ENCODE assay signal across 23 cellular contexts in genomic region chr15:63395730-63396545, GRCh38. TPM values are rescaled to one million over a fixed set of nuclear protein-coding genes. Genes with fewer than 3 reads are reported as not detected.
DNase-seq lines count a peak whose midpoint lies in the region; ATAC-seq, FAIRE-seq and TF ChIP-seq lines count a peak whose summit lies in the region.
"Had no signal": no experiment of that assay in that cellular context is flagged by ENCODE, and none has a peak within 500 bp of the region (broad histone marks: within the 10 kb centered on the region; RNA-seq: fewer than 3 reads in every experiment).

No MANE protein-coding gene starts in this region.

- CTCF ChIA-PET in WTC11 (lab: Charles Lee), result interaction anchor here (0.7 to 1.4 kb wide), 10 partner anchors 14 to 214 kb away, joined by 3 to 7 read pairs (median 4); no protein-coding TSS in a partner anchor

- ATAC-seq in left ventricle myocardium superior (no peak), WTC11 (peak; percentile 52; the same call in 1 of the 2 replicates), left lung (peak; percentile 23), GM18909 (IDR thresholded peaks at IDR 0.05; ENCODE audit: poor library complexity, unreplicated experiment) (no peak), GM18517 (IDR thresholded peaks at IDR 0.05; ENCODE audit: unreplicated experiment) (no peak)
- ATAC-seq: HCT116, psoas muscle had no signal

- H3K36me3 ChIP-seq in left lung, result no peaks in the 10 kb centered on the region
- H3K36me3 ChIP-seq: BLaER1, neutrophil, upper lobe of right lung had no signal

- no peak for FAIRE-seq in H54 (lab: Jason Lieb, UNC)

- no peaks in the 10 kb centered on the region for H3K9me3 ChIP-seq in left lung
- H3K9me3 ChIP-seq: BLaER1, Caco-2, neutrophil, psoas muscle, upper lobe of right lung had no signal

- H3K27ac Mint-ChIP-seq in WTC11, result no peak overlapping the region
- H3K27ac Mint-ChIP-seq: activated naive CD4-positive, alpha-beta T cell treated with anti-CD3 and anti-CD28 coated beads for 36 hours; activated T-cell treated with anti-CD3 and anti-CD28 coated beads, Interleukin-2, amount 50 U/mL, for 24 hours had no signal

- peaks cover 25% of the 10 kb centered on the region for H3K4me1 Mint-ChIP-seq in WTC11

- no peak for TF ChIP-seq CTCF in WTC11 (IDR thresholded peaks at IDR 0.05)
- no peak for TF ChIP-seq CTCF in left lung (IDR thresholded peaks at IDR 0.05)

- H3K27ac ChIP-seq in left lung, result peak overlapping the region in 1 of 2 donors; percentile 0
- H3K27ac ChIP-seq: BLaER1, neutrophil, psoas muscle, upper lobe of right lung had no signal

- DNase-seq in cardiac septum (ENCODE audit: low spot score) (peak; percentile 2), left ventricle myocardium superior (no peak), WTC11 (ENCODE audit: low spot score) (no peak), left lung (no peak), cerebellar cortex (ENCODE audit: low spot score) (no peak), H54 (ENCODE audit: insufficient read length, low spot score) (no peak)
- DNase-seq: activated naive CD4-positive, alpha-beta T cell treated with anti-CD3 and anti-CD28 coated beads for 36 hours; activated T-cell treated with anti-CD3 and anti-CD28 coated beads, Interleukin-2, amount 50 U/mL, for 24 hours; amniotic stem cell; Caco-2; mammary epithelial cell; NCI-H1105; NCI-H2029; NCI-H774; psoas muscle; SHP77 treated with DMSO at 0.1 percent for 48 hours; T1000; upper lobe of right lung had no signal

- H3K4me3 ChIP-seq in left lung, result no peak overlapping the region
- H3K4me3 ChIP-seq: BLaER1, psoas muscle, upper lobe of right lung had no signal

- POLR2A ChIA-PET in WTC11 (lab: Charles Lee), result no interaction called here

- H3K36me3 Mint-ChIP-seq in WTC11, result no peaks in the 10 kb centered on the region

- peaks cover 96% of the 10 kb centered on the region for H3K27me3 Mint-ChIP-seq in WTC11 (ENCODE audit: low read depth)

- H3K27me3 ChIP-seq in left lung, result no peaks in the 10 kb centered on the region
- H3K27me3 ChIP-seq: BLaER1, neutrophil, upper lobe of right lung had no signal

- H3K4me3 Mint-ChIP-seq in WTC11, result no peak overlapping the region
- H3K4me3 Mint-ChIP-seq: activated naive CD4-positive, alpha-beta T cell treated with anti-CD3 and anti-CD28 coated beads for 36 hours; activated T-cell treated with anti-CD3 and anti-CD28 coated beads, Interleukin-2, amount 50 U/mL, for 24 hours had no signal

- peaks cover 0 to 11% of the 10 kb centered on the region in 2 donors for H3K4me1 ChIP-seq in left lung
- H3K4me1 ChIP-seq: BLaER1, Caco-2, psoas muscle, upper lobe of right lung had no signal

- intact Hi-C loops in cardiac septum (cut with DNase I), result no loop called here
- intact Hi-C loops in left ventricle myocardium superior (cut with micrococcal nuclease), result no loop called here
- intact Hi-C loops in left lung (cut with DNase I), result no loop called here

- no peaks in the 10 kb centered on the region for H3K9me3 Mint-ChIP-seq in WTC11
- H3K9me3 Mint-ChIP-seq: activated naive CD4-positive, alpha-beta T cell treated with anti-CD3 and anti-CD28 coated beads for 36 hours; activated T-cell treated with anti-CD3 and anti-CD28 coated beads, Interleukin-2, amount 50 U/mL, for 24 hours had no signal

- no peak for TF ChIP-seq POLR2A in H54 (IDR thresholded peaks at IDR 0.05; ENCODE audit: low read depth, low read length)

TF ChIP-seq in WTC11, 78 proteins besides CTCF, POLR2A, EP300 and RAD21:
- TF ChIP-seq E2F4 (CRISPR knock-in tag; IDR thresholded peaks at IDR 0.05; ENCODE audit: borderline replicate concordance, low read depth) (no peak), IRF2 (CRISPR knock-in tag; IDR thresholded peaks at IDR 0.05; ENCODE audit: borderline replicate concordance, low read depth) (no peak)
- TF ChIP-seq, protein P1, sequence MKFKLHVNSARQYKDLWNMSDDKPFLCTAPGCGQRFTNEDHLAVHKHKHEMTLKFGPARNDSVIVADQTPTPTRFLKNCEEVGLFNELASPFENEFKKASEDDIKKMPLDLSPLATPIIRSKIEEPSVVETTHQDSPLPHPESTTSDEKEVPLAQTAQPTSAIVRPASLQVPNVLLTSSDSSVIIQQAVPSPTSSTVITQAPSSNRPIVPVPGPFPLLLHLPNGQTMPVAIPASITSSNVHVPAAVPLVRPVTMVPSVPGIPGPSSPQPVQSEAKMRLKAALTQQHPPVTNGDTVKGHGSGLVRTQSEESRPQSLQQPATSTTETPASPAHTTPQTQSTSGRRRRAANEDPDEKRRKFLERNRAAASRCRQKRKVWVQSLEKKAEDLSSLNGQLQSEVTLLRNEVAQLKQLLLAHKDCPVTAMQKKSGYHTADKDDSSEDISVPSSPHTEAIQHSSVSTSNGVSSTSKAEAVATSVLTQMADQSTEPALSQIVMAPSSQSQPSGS (CRISPR knock-in tag; IDR thresholded peaks at IDR 0.05; ENCODE audit: borderline replicate concordance, low read depth), result no peak

RNA-seq across cellular contexts. Expression of gene CA12, which starts 14.3 kb away (rescaled TPM):
- total RNA-seq in cardiac septum, result 0.11 TPM
- 0.74 TPM for total RNA-seq in left ventricle myocardium superior
- total RNA-seq in WTC11 (2021), result 2.8 to 3.3 TPM (median 2.8 TPM) in 3 replicates
- 10 to 100 TPM; 12.2 to 20.5 TPM for total RNA-seq in left lung

Comparison
In these comparisons a context has a peak if more than half of its experiments do, and no peak if none do; other contexts are left out.
1. ATAC-seq: peak in WTC11 (single experiment) and left lung (single experiment); none in left ventricle myocardium superior (single experiment), GM18909 (single experiment) and GM18517 (single experiment).